Comparison of ENCODE assay signal across 10 cellular contexts in the genomic region with DNA sequence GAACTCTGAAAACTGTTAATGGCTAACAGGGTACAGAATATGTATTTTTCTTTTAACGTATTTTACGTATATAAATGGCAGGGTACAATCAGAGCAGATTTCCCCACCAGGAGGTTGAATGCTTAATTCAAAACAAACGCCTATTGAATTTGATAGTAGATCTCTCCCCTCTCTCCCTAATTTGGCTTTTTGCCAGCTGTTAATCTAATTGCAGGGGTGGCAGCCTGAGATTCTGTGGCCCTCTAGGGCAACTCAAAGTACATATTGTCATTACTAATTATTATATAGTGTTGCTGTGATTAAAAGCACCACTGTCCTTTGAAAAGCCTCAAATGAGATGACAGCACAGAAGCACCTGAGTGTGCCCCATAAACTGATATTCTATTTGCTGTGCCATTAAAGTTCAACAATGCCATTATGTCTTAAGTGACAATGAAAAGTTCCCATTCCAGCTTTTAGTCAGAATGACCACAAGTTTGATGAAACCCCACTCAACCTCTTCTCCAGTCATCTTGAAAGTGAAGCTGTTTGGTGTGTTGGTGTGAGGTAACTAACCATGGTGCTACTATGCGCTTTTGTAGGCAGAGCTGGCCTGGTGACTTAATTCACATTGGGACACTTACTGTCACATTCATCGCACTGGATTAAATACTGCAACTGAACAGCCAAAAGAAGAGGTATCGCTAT.
A peak's percentile ranks its signal among the peaks of the same experiment; 100 is the strongest.
DNase-seq lines count a peak whose midpoint lies in the region; ATAC-seq and TF ChIP-seq lines count a peak whose summit lies in the region.
"Had no signal": no experiment of that assay in that cellular context is flagged by ENCODE, and none has a peak within 500 bp of the region (broad histone marks: within the 10 kb centered on the region; RNA-seq: fewer than 3 reads in every experiment).

No MANE protein-coding gene starts in this region.

- BruUV-seq in Panc1 (replicated peaks; lab: Mats Ljungman, UMichigan), result no TSS peak

- ATAC-seq in GM19023 (IDR thresholded peaks at IDR 0.05; ENCODE audit: unreplicated experiment) (peak; percentile 58), HG03159 (IDR thresholded peaks at IDR 0.05; ENCODE audit: unreplicated experiment) (peak; percentile 61), Panc1 (no peak)

- H3K36me3 ChIP-seq in Panc1 (ENCODE audit: control insufficient read depth, insufficient read depth, low read length), result no peaks in the 10 kb centered on the region
- H3K36me3 ChIP-seq in suprapubic skin, result no peaks in the 10 kb centered on the region
- H3K36me3 ChIP-seq: cardiac muscle cell had no signal

- H3K9me3 Mint-ChIP-seq in osteocyte (ENCODE audit: unreplicated experiment), result no peaks in the 10 kb centered on the region

- in situ Hi-C loops in Panc1 (cut with HindIII; ENCODE audit: low pct_unique_long_range_greater_than_20kb, low sequenced_read_pairs), result no loop called here

- H3K36me3 Mint-ChIP-seq in osteocyte (ENCODE audit: unreplicated experiment), result no peaks in the 10 kb centered on the region

- DNase-seq in COLO668 (lab: John Stamatoyannopoulos, UW; ENCODE audit: unreplicated experiment), result peak; percentile 56
- DNase-seq in Panc1 (ENCODE audit: low read depth, low spot score), result no peak
- no peak for DNase-seq in osteocyte (ENCODE audit: extremely low spot score, unreplicated experiment)
- no peak for DNase-seq in suprapubic skin (ENCODE audit: low spot score in 2 of 2)
- no peak for DNase-seq in activated CD8-positive, alpha-beta memory T cell treated with anti-CD3 and anti-CD28 coated beads, Interleukin-2, amount 50 U/mL, for 48 hours
- no peak for DNase-seq in AG08395 (ENCODE audit: low spot score)

- no peak for TF ChIP-seq EP300 in suprapubic skin (IDR thresholded peaks at IDR 0.05)

- TF ChIP-seq POLR2A in suprapubic skin (IDR thresholded peaks at IDR 0.05), result no peak

- intact Hi-C loops in Panc1 (cut with micrococcal nuclease; ENCODE audit: unreplicated experiment), result no loop called here

- H3K4me1 Mint-ChIP-seq in osteocyte (ENCODE audit: unreplicated experiment), result peaks cover 19% of the 10 kb centered on the region

- no peak for TF ChIP-seq CTCF in Panc1 (IDR thresholded peaks at IDR 0.05)
- TF ChIP-seq CTCF in osteocyte (IDR thresholded peaks at IDR 0.05), result no peak
- no peak for TF ChIP-seq CTCF in suprapubic skin (IDR thresholded peaks at IDR 0.05)

- H3K27me3 ChIP-seq in Panc1 (ENCODE audit: control insufficient read depth, insufficient read depth, low read length) (no peaks in the 10 kb centered on the region), suprapubic skin (no peaks in the 10 kb centered on the region)
- H3K27me3 ChIP-seq: cardiac muscle cell had no signal

- H3K4me1 ChIP-seq in Panc1 (ENCODE audit: control insufficient read depth, insufficient read depth, low read length) (peaks cover 21% of the 10 kb centered on the region), suprapubic skin (no peaks in the 10 kb centered on the region)

- no peaks in the 10 kb centered on the region for H3K9me3 ChIP-seq in Panc1 (ENCODE audit: control insufficient read depth, insufficient read depth, low read depth, low read length)
- no peaks in the 10 kb centered on the region for H3K9me3 ChIP-seq in suprapubic skin

- H3K4me3 ChIP-seq in Panc1 (ENCODE audit: low read depth in 2 of 2, low read length in 2 of 2) (no peak overlapping the region), suprapubic skin (no peak overlapping the region)
- H3K4me3 ChIP-seq: cardiac muscle cell, skin epidermis had no signal

- peak overlapping the region; percentile 65 for H3K4me3 Mint-ChIP-seq in osteocyte (ENCODE audit: unreplicated experiment)

- 73% methylated on average over 6 of the region's 6 CpGs for WGBS in suprapubic skin

- POLR2A ChIA-PET in Panc1 (lab: Charles Lee), result no interaction called here

- H3K27ac ChIP-seq in Panc1 (ENCODE audit: low read length), result peak overlapping the region; percentile 84
- H3K27ac ChIP-seq in suprapubic skin, result no peak overlapping the region
- H3K27ac ChIP-seq: cardiac muscle cell had no signal

- CTCF ChIA-PET in Panc1 (lab: Charles Lee), result no interaction called here

- peaks cover 5% of the 10 kb centered on the region for H3K27me3 Mint-ChIP-seq in osteocyte (ENCODE audit: unreplicated experiment)

- peak overlapping the region; percentile 80 for H3K27ac Mint-ChIP-seq in osteocyte (ENCODE audit: unreplicated experiment)
